8 cellular contexts compared by ENCODE assay signal in the genomic region with DNA sequence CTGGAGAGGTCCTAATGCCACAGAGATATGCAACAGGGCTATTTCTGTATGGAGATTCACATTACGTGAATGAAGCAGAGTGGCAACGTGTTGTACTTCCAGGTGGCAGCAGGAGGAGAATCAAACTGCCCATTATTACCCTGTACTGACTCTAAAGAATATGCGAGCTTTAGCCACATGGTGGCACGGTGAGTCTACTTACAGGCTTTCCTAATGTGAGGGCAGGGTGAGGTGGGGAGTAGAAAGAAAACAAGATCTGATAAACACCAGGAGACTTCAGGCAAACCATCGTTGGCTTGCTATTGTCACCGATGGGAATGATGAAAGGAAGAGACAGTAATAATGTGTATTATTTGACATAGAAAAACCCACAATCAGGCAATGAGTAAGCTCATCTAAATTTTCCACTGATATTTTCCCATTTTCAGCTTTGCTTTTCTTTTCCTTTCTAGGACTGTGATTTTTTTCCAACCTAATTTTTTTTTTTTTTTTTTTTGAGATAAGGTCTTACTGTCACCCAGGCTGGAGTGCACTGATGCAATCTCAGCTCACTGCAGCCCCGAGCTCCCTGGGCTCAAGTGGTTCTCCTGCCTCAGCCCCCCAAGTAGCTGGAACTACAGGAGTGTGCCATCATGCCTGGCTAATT.
A peak's percentile ranks its signal among the peaks of the same experiment; 100 is the strongest.
DNase-seq lines count a peak whose midpoint lies in the region; ATAC-seq and TF ChIP-seq lines count a peak whose summit lies in the region.

No MANE protein-coding gene starts in this region.

- no peak for ATAC-seq in GM21528 (IDR thresholded peaks at IDR 0.05; ENCODE audit: low FRiP score, unreplicated experiment)

- H3K9me3 ChIP-seq in Loucy (ENCODE audit: insufficient read depth, low read depth, low read length) = no peaks in the 10 kb centered on the region

- no peaks in the 10 kb centered on the region for H3F3A ChIP-seq in Loucy (ENCODE audit: low read depth)

- POLR2A ChIA-PET in GM10248 (lab: Yijun Ruan, JAX) = interaction anchor here (0.6 kb wide), 1 partner anchor 213 kb away, joined by 4 read pairs; no protein-coding TSS in a partner anchor

- H3K36me3 Mint-ChIP-seq in progenitor cell of endocrine pancreas (ENCODE audit: insufficient read depth) = no peaks in the 10 kb centered on the region

- no peaks in the 10 kb centered on the region for H4K20me1 ChIP-seq in Loucy (ENCODE audit: insufficient read depth, low read length, poor library complexity, severe bottlenecking)

- H2AFZ ChIP-seq in Loucy (ENCODE audit: low read length) = no peak overlapping the region

- H3K36me3 ChIP-seq in Loucy (ENCODE audit: insufficient read depth, low read length) = no peaks in the 10 kb centered on the region

- H3K4me3 Mint-ChIP-seq in progenitor cell of endocrine pancreas (ENCODE audit: low read depth) = no peak overlapping the region

- CTCF ChIA-PET in GM10248 (lab: Yijun Ruan, JAX) = interaction anchor here (0.6 to 6.2 kb wide), 33 partner anchors 9 to 486 kb away, joined by 3 to 51 read pairs (median 4); a partner anchor contains a TSS

- H3K9me3 Mint-ChIP-seq in progenitor cell of endocrine pancreas (ENCODE audit: low read depth) = no peaks in the 10 kb centered on the region

- no peaks in the 10 kb centered on the region for H3K27me3 ChIP-seq in Loucy (ENCODE audit: insufficient read depth, low read length, poor library complexity, severe bottlenecking)

- no peaks in the 10 kb centered on the region for H3K27me3 Mint-ChIP-seq in progenitor cell of endocrine pancreas

- no peak overlapping the region for H3K4me2 ChIP-seq in Loucy (ENCODE audit: low read depth, low read length, poor library complexity, severe bottlenecking)

- H3K4me3 ChIP-seq in Loucy (ENCODE audit: low read length, poor library complexity, severe bottlenecking) = no peak overlapping the region

- H3K9ac ChIP-seq in Loucy (ENCODE audit: low read depth, low read length, poor library complexity, severe bottlenecking) = no peak overlapping the region

- no peaks in the 10 kb centered on the region for H3K9me2 ChIP-seq in Loucy (replicated peaks; ENCODE audit: low read depth, low read length)

- no peaks in the 10 kb centered on the region for H3K4me1 ChIP-seq in Loucy (ENCODE audit: insufficient read depth, low read length, poor library complexity, severe bottlenecking)

- peak; percentile 77 for TF ChIP-seq CTCF in GM10248 (IDR thresholded peaks at IDR 0.05; ENCODE audit: control extremely low read depth, extremely low read depth, low read depth, missing control alignments)
- peak; percentile 89 for TF ChIP-seq CTCF in Loucy (conservative IDR thresholded peaks at IDR 0.05; ENCODE audit: low read length)
- peak; percentile 78 for TF ChIP-seq CTCF in progenitor cell of endocrine pancreas (IDR thresholded peaks at IDR 0.05; ENCODE audit: unreplicated experiment)

- H3K79me2 ChIP-seq in Loucy (ENCODE audit: insufficient read depth, low read length) = no peaks in the 10 kb centered on the region

- H3K4me1 Mint-ChIP-seq in progenitor cell of endocrine pancreas (ENCODE audit: low read depth) = peaks cover 2% of the 10 kb centered on the region

- DNase-seq in GM10248 (ENCODE audit: extremely low spot score) = peak; percentile 70
- DNase-seq in HCEC 1CT = peak; percentile 75
- peak; percentile 22 for DNase-seq in SIG-M5 (lab: John Stamatoyannopoulos, UW)
- DNase-seq in activated naive CD4-positive, alpha-beta T cell treated with Interleukin-2 at 50 U/mL for 16 hours = peak; percentile 54
- peak; percentile 64 for DNase-seq in glomerular endothelial cell (ENCODE audit: extremely low read depth, low read depth, low spot score)
- peak; percentile 37 for DNase-seq in progenitor cell of endocrine pancreas (ENCODE audit: low spot score, unreplicated experiment)

- no peak overlapping the region for H3K27ac Mint-ChIP-seq in progenitor cell of endocrine pancreas

Comparison
In these comparisons a context has a peak if more than half of its experiments do, and no peak if none do; other contexts are left out.
1. DNase-seq: peak in every context shown above with its lines; median percentile 75 in HCEC 1CT; 70 in GM10248; 64 in glomerular endothelial cell; 54 in activated naive CD4-positive, alpha-beta T cell treated with Interleukin-2 at 50 U/mL for 16 hours; 37 in progenitor cell of endocrine pancreas; 22 in SIG-M5.